In genomic region chr2:73822991-73823390, GRCh38 we compare ENCODE assay signal across 18 cellular contexts. TPM values are rescaled to one million over a fixed set of nuclear protein-coding genes. Genes with fewer than 3 reads are reported as not detected.
"Had no signal": no experiment of that assay in that cellular context is flagged by ENCODE, and none has a peak within 500 bp of the region (broad histone marks: within the 10 kb centered on the region; RNA-seq: fewer than 3 reads in every experiment).

No MANE protein-coding gene starts in this region.

- H3K4me3 ChIP-seq: lower lobe of right lung, sigmoid colon had no signal

- H3K9ac ChIP-seq: parathyroid adenoma had no signal

- H2AFZ ChIP-seq: parathyroid adenoma had no signal

- H3K4me1 ChIP-seq: parathyroid adenoma had no signal

- H3K27me3 ChIP-seq: brain microvascular endothelial cell, sigmoid colon had no signal

- ATAC-seq: lower lobe of right lung, T-cell had no signal

- H3K27ac ChIP-seq: brain microvascular endothelial cell, epithelial cell of prostate, lower lobe of right lung, parathyroid adenoma, sigmoid colon had no signal

- H3K9me3 ChIP-seq: lower lobe of right lung, sigmoid colon had no signal

- FAIRE-seq: colon, keratinocyte had no signal

- H3K36me3 ChIP-seq: brain microvascular endothelial cell, lower lobe of right lung, sigmoid colon had no signal

- DNase-seq: activated gamma-delta T cell treated with Interleukin-2 at 50 U/mL for 16 hours; aorta; brain microvascular endothelial cell; central memory CD4-positive, alpha-beta T cell; endodermal cell; foreskin melanocyte; hypothalamus; lower lobe of right lung; sigmoid colon; stimulated activated CD4-positive, alpha-beta T cell treated with anti-CD3 and anti-CD28 coated beads, Interleukin-4, amount 100 ng/mL, for 4 hours; stimulated activated naive CD4-positive, alpha-beta T cell; T-cell; T-helper 9 cell had no signal

RNA-seq across cellular contexts. Expression of gene C2orf78, which starts 39.0 kb away (rescaled TPM):
- total RNA-seq: aorta, endodermal cell, lower lobe of right lung, sigmoid colon, T-cell, ureter had no signal
- polyA plus RNA-seq: aorta, keratinocyte, sigmoid colon had no signal
